In the genomic region with DNA sequence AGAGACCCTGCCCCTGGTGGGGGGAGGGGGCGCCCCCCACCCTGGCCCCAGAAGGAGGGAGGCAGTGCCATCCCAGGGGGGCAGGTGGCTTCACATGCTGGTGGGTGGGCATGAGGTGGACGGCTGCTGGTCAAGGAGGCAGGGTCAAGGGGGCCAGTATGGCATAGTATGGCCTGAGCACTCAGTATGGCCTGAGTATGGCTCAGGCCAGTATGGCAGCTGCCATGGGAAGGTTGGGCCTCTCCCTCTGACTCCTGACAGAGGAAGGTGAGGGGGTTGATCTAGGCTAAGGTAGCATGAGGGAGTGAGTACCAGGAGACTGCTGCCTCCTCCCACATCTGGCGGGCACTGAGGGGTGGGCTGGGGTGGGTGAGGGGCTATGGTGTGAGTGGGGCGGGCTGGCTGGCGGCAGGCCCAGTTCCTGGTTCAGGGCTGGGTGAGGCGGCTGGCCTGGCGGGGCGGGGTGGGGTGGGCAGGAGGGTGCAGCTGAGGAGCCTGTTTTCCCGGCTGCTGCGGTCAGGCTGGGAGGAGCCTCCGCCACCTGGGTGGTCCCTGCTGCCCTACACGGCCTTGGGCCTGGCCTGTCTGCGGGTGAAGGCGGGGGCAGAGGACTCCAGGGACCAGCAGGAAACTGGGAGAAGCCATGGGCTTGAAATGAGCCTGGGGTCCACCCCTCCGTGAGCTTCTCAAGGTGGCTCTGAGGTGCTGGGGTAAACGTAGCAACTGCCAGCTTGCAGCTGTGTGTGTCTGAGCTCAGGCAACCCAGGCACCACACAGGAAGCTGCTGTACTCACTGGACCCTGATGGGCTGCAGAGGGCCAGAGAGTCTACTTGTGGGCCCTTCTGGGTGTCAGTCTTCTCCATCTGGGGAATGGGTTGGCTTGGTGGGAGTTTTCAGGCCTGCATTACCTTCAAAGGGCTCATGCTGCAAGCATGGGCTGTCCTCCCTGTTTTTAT, we compare ENCODE assay signal across 1 cellular context.
TF ChIP-seq lines count a peak whose summit lies in the region.

No MANE protein-coding gene starts in this region.

TF ChIP-seq in HCT116, 20 proteins besides CTCF, POLR2A, EP300 and RAD21 (continued from another document):
- TF ChIP-seq CEBPB (IDR thresholded peaks at IDR 0.05; ENCODE audit: low read depth) (no peak), CBX3 (IDR thresholded peaks at IDR 0.05; ENCODE audit: low read depth) (no peak), EZH2 (IDR thresholded peaks at IDR 0.05) (no peak)
TF ChIP-seq in HCT116: peak in this region for 0.
